ENCODE assay signal across 13 cellular contexts in genomic region chr9:93295031-93295430, GRCh38.
DNase-seq lines count a peak whose midpoint lies in the region; ATAC-seq and TF ChIP-seq lines count a peak whose summit lies in the region.
"Had no signal": no experiment of that assay in that cellular context is flagged by ENCODE, and none has a peak within 500 bp of the region (broad histone marks: within the 10 kb centered on the region; RNA-seq: fewer than 3 reads in every experiment).

No MANE protein-coding gene starts in this region.

- DNase-seq in AG20443 (ENCODE audit: low spot score) (peak; percentile 29), HT-29 (ENCODE audit: low spot score) (peak; percentile 21), fibroblast of mammary gland (ENCODE audit: low read depth) (peak; percentile 12), stomach (no peak), kidney glomerular epithelial cell (lab: John Stamatoyannopoulos, UW) (no peak)
- no peak for DNase-seq in activated CD8-positive, alpha-beta T cell treated with anti-CD3 and anti-CD28 coated beads for 36 hours
- no peak for DNase-seq in activated CD4-positive, alpha-beta T cell treated with anti-CD3 and anti-CD28 coated beads for 36 hours
- DNase-seq: activated CD8-positive, alpha-beta memory T cell treated with anti-CD3 and anti-CD28 coated beads, Interleukin-2, amount 50 U/mL, for 48 hours; esophagus squamous epithelium; NCI-H2227 treated with DMSO at 0.1 percent for 48 hours; stimulated activated CD4-positive, alpha-beta T cell treated with anti-CD3 and anti-CD28 coated beads, Interleukin-15, amount 100 ng/mL, for 24 hours had no signal

- peaks cover 4% of the 10 kb centered on the region for H3K4me1 Mint-ChIP-seq in activated CD8-positive, alpha-beta T cell treated with anti-CD3 and anti-CD28 coated beads for 36 hours (ENCODE audit: low read depth)
- peaks cover 4% of the 10 kb centered on the region for H3K4me1 Mint-ChIP-seq in activated CD4-positive, alpha-beta T cell treated with anti-CD3 and anti-CD28 coated beads for 36 hours
- H3K4me1 Mint-ChIP-seq: mesothelial cell of epicardium had no signal

- TF ChIP-seq EP300 in stomach (IDR thresholded peaks at IDR 0.05) = no peak

- TF ChIP-seq CTCF in fibroblast of mammary gland (conservative IDR thresholded peaks at IDR 0.05; ENCODE audit: control insufficient read depth, insufficient read depth, low read depth, low read length) = no peak
- TF ChIP-seq CTCF in neutrophil (IDR thresholded peaks at IDR 0.05) = no peak
- TF ChIP-seq CTCF in stomach (IDR thresholded peaks at IDR 0.05) = no peak
- no peak for TF ChIP-seq CTCF in activated CD8-positive, alpha-beta T cell treated with anti-CD3 and anti-CD28 coated beads for 36 hours (IDR thresholded peaks at IDR 0.05)

- H3K4me1 ChIP-seq in neutrophil (ENCODE audit: control insufficient read depth in 1 of 2, insufficient read depth in 1 of 2, low read depth in 1 of 2, low read length in 1 of 2) (peaks cover 47 to 57% of the 10 kb centered on the region in 2 experiments), stomach (peaks cover 4 to 18% (median 9%) of the 10 kb centered on the region in 4 donors)
- H3K4me1 ChIP-seq: esophagus squamous epithelium had no signal

- H3K27me3 ChIP-seq in neutrophil (peaks cover 5% of the 10 kb centered on the region), stomach (no peaks in the 10 kb centered on the region)

- H3K27ac ChIP-seq in neutrophil (peak overlapping the region; percentile 86), stomach (no peak overlapping the region)
- H3K27ac ChIP-seq: esophagus squamous epithelium had no signal

- no peaks in the 10 kb centered on the region for H3K27me3 Mint-ChIP-seq in activated CD8-positive, alpha-beta T cell treated with anti-CD3 and anti-CD28 coated beads for 36 hours
- H3K27me3 Mint-ChIP-seq in activated CD4-positive, alpha-beta T cell treated with anti-CD3 and anti-CD28 coated beads for 36 hours = no peaks in the 10 kb centered on the region

- no peaks in the 10 kb centered on the region for H3K36me3 ChIP-seq in neutrophil
- peaks cover 0 to 23% (median 7%) of the 10 kb centered on the region in 4 donors for H3K36me3 ChIP-seq in stomach
- H3K36me3 ChIP-seq: esophagus squamous epithelium had no signal

- H3K9me3 ChIP-seq in neutrophil (no peaks in the 10 kb centered on the region), stomach (no peaks in the 10 kb centered on the region)
- H3K9me3 ChIP-seq: esophagus squamous epithelium had no signal

- no peak for TF ChIP-seq POLR2A in stomach (IDR thresholded peaks at IDR 0.05)

- POLR2A ChIA-PET in activated CD8-positive, alpha-beta T cell treated with anti-CD3 and anti-CD28 coated beads for 36 hours (lab: Charles Lee) = interaction anchor here (0.6 to 0.7 kb wide), 2 partner anchors 31 to 243 kb away, joined by 3 to 4 read pairs; no protein-coding TSS in a partner anchor
- POLR2A ChIA-PET in activated CD4-positive, alpha-beta T cell treated with anti-CD3 and anti-CD28 coated beads for 36 hours (lab: Charles Lee) = no interaction called here

- CTCF ChIA-PET in activated CD8-positive, alpha-beta T cell treated with anti-CD3 and anti-CD28 coated beads for 36 hours (lab: Charles Lee) = interaction anchor here (0.9 kb wide), 1 partner anchor 186 kb away, joined by 5 read pairs; no protein-coding TSS in a partner anchor
- CTCF ChIA-PET in activated CD4-positive, alpha-beta T cell treated with anti-CD3 and anti-CD28 coated beads for 36 hours (lab: Charles Lee) = no interaction called here

- no peaks in the 10 kb centered on the region for H3K36me3 Mint-ChIP-seq in activated CD8-positive, alpha-beta T cell treated with anti-CD3 and anti-CD28 coated beads for 36 hours (ENCODE audit: low read depth)
- H3K36me3 Mint-ChIP-seq in activated CD4-positive, alpha-beta T cell treated with anti-CD3 and anti-CD28 coated beads for 36 hours (ENCODE audit: low read depth) = no peaks in the 10 kb centered on the region
- H3K36me3 Mint-ChIP-seq: mesothelial cell of epicardium had no signal

- no peaks in the 10 kb centered on the region for H3K9me3 Mint-ChIP-seq in activated CD8-positive, alpha-beta T cell treated with anti-CD3 and anti-CD28 coated beads for 36 hours
- no peaks in the 10 kb centered on the region for H3K9me3 Mint-ChIP-seq in activated CD4-positive, alpha-beta T cell treated with anti-CD3 and anti-CD28 coated beads for 36 hours (ENCODE audit: low read depth)
- H3K9me3 Mint-ChIP-seq: mesothelial cell of epicardium had no signal

- H3K4me3 ChIP-seq in fibroblast of mammary gland (ENCODE audit: control insufficient read depth, low read depth, low read length) (no peak overlapping the region), neutrophil (ENCODE audit: low read depth in 1 of 2, low read length in 1 of 2) (peak overlapping the region in 1 of 2 experiments; percentile 36), stomach (no peak overlapping the region)
- H3K4me3 ChIP-seq: esophagus squamous epithelium had no signal

- ATAC-seq in activated CD8-positive, alpha-beta T cell treated with anti-CD3 and anti-CD28 coated beads for 36 hours = no peak
- ATAC-seq in activated CD4-positive, alpha-beta T cell treated with anti-CD3 and anti-CD28 coated beads for 36 hours = no peak

- H3K4me3 Mint-ChIP-seq in activated CD8-positive, alpha-beta T cell treated with anti-CD3 and anti-CD28 coated beads for 36 hours = no peak overlapping the region
- H3K4me3 Mint-ChIP-seq in activated CD4-positive, alpha-beta T cell treated with anti-CD3 and anti-CD28 coated beads for 36 hours = no peak overlapping the region
- H3K4me3 Mint-ChIP-seq: mesothelial cell of epicardium had no signal

- 32 to 53% (median 45%) methylated on average over 11 to 12 of the region's 12 CpGs for WGBS in stomach, 5 donors

- H3K27ac Mint-ChIP-seq in activated CD8-positive, alpha-beta T cell treated with anti-CD3 and anti-CD28 coated beads for 36 hours = no peak overlapping the region
- no peak overlapping the region for H3K27ac Mint-ChIP-seq in activated CD4-positive, alpha-beta T cell treated with anti-CD3 and anti-CD28 coated beads for 36 hours
- H3K27ac Mint-ChIP-seq: mesothelial cell of epicardium had no signal

- intact Hi-C loops in stomach (cut with DNase I; ENCODE audit: low total_unique reads) = no loop called here
- intact Hi-C loops in activated CD8-positive, alpha-beta T cell treated with anti-CD3 and anti-CD28 coated beads for 36 hours (cut with micrococcal nuclease) = no loop called here
- intact Hi-C loops in activated CD4-positive, alpha-beta T cell treated with anti-CD3 and anti-CD28 coated beads for 36 hours (cut with DNase I, micrococcal nuclease) = no loop called here

Comparison
In these comparisons a context has a peak if more than half of its experiments do, and no peak if none do; other contexts are left out.
1. DNase-seq: peak in AG20443 (single experiment), HT-29 (single experiment) and fibroblast of mammary gland (single experiment); none in stomach (single experiment), activated CD8-positive, alpha-beta T cell treated with anti-CD3 and anti-CD28 coated beads for 36 hours (single experiment), activated CD4-positive, alpha-beta T cell treated with anti-CD3 and anti-CD28 coated beads for 36 hours (single experiment) and kidney glomerular epithelial cell (single experiment).